ENCODE assay signal across 9 cellular contexts in genomic region chr15:66704783-66705113, GRCh38. TPM values are rescaled to one million over a fixed set of nuclear protein-coding genes. Genes with fewer than 3 reads are reported as not detected.
DNase-seq lines count a peak whose midpoint lies in the region; ATAC-seq and TF ChIP-seq lines count a peak whose summit lies in the region.
"Had no signal": no experiment of that assay in that cellular context is flagged by ENCODE, and none has a peak within 500 bp of the region (broad histone marks: within the 10 kb centered on the region; RNA-seq: fewer than 3 reads in every experiment).

No MANE protein-coding gene starts in this region.

- H3K4me1 ChIP-seq in right lobe of liver: peaks cover 0 to 16% (median 2%) of the 10 kb centered on the region in 4 donors
- peaks cover 62% of the 10 kb centered on the region for H3K4me1 ChIP-seq in suprapubic skin

- H3K36me3 Mint-ChIP-seq in activated CD4-positive, alpha-beta T cell treated with anti-CD3 and anti-CD28 coated beads, Interleukin-2, amount 10 ng/mL, durations not matched to agents 7 days and 5 days (ENCODE audit: low read depth): no peaks in the 10 kb centered on the region
- H3K36me3 Mint-ChIP-seq in activated T-helper 1 cell treated with anti-CD3 and anti-CD28 coated beads, Interleukin-12 subunit alpha, Interleukin-12 subunit beta, Interleukin-2, Interleukin-4 antibody, amounts not matched to agents 30 ng/mL and 10 ng/mL and 1 ng/mL, durations not matched to agents 14 hours and 24 hours and 36 hours (ENCODE audit: low read depth): no peaks in the 10 kb centered on the region

- no peak for TF ChIP-seq EP300 in suprapubic skin (IDR thresholded peaks at IDR 0.05)

- peaks cover 26% of the 10 kb centered on the region for H3K27me3 Mint-ChIP-seq in activated CD4-positive, alpha-beta T cell treated with anti-CD3 and anti-CD28 coated beads, Interleukin-2, amount 10 ng/mL, durations not matched to agents 7 days and 5 days
- H3K27me3 Mint-ChIP-seq in activated T-helper 1 cell treated with anti-CD3 and anti-CD28 coated beads, Interleukin-12 subunit alpha, Interleukin-12 subunit beta, Interleukin-2, Interleukin-4 antibody, amounts not matched to agents 30 ng/mL and 10 ng/mL and 1 ng/mL, durations not matched to agents 14 hours and 24 hours and 36 hours (ENCODE audit: insufficient read depth): peaks cover 30% of the 10 kb centered on the region

- H3K36me3 ChIP-seq in right lobe of liver: no peaks in the 10 kb centered on the region
- no peaks in the 10 kb centered on the region for H3K36me3 ChIP-seq in suprapubic skin

- 83% methylated on average over 1 of the region's 1 CpG for WGBS in right lobe of liver (ENCODE audit: insufficient coverage, low coverage, low lambda C conversion rate, missing lambda C conversion rate)
- WGBS in suprapubic skin: 55% methylated on average over 1 of the region's 1 CpG

- TF ChIP-seq CTCF in right lobe of liver (IDR thresholded peaks at IDR 0.05) (no peak), suprapubic skin (IDR thresholded peaks at IDR 0.05) (no peak)

- no peak overlapping the region for H3K27ac Mint-ChIP-seq in activated CD4-positive, alpha-beta T cell treated with anti-CD3 and anti-CD28 coated beads, Interleukin-2, amount 10 ng/mL, durations not matched to agents 7 days and 5 days
- H3K27ac Mint-ChIP-seq in activated T-helper 1 cell treated with anti-CD3 and anti-CD28 coated beads, Interleukin-12 subunit alpha, Interleukin-12 subunit beta, Interleukin-2, Interleukin-4 antibody, amounts not matched to agents 30 ng/mL and 10 ng/mL and 1 ng/mL, durations not matched to agents 14 hours and 24 hours and 36 hours: no peak overlapping the region

- CTCF ChIA-PET in activated CD4-positive, alpha-beta T cell treated with anti-CD3 and anti-CD28 coated beads, Interleukin-2, amount 10 ng/mL, durations not matched to agents 7 days and 5 days (lab: Charles Lee): interaction anchor here (0.6 to 1.3 kb wide), 4 partner anchors 8 to 177 kb away, joined by 3 to 7 read pairs (median 4); no protein-coding TSS in a partner anchor

- H3K27ac ChIP-seq in right lobe of liver (peak overlapping the region; percentile 7 to 88 (median 31)), suprapubic skin (no peak overlapping the region)

- H3K9me3 ChIP-seq in right lobe of liver (no peaks in the 10 kb centered on the region), suprapubic skin (no peaks in the 10 kb centered on the region)

- H3K27me3 ChIP-seq in right lobe of liver: no peaks in the 10 kb centered on the region
- peaks cover 16% of the 10 kb centered on the region for H3K27me3 ChIP-seq in suprapubic skin

- peak overlapping the region; percentile 4 for H3K4me3 Mint-ChIP-seq in activated CD4-positive, alpha-beta T cell treated with anti-CD3 and anti-CD28 coated beads, Interleukin-2, amount 10 ng/mL, durations not matched to agents 7 days and 5 days
- peak overlapping the region; percentile 68 for H3K4me3 Mint-ChIP-seq in activated T-helper 1 cell treated with anti-CD3 and anti-CD28 coated beads, Interleukin-12 subunit alpha, Interleukin-12 subunit beta, Interleukin-2, Interleukin-4 antibody, amounts not matched to agents 30 ng/mL and 10 ng/mL and 1 ng/mL, durations not matched to agents 14 hours and 24 hours and 36 hours

- intact Hi-C loops in activated T-helper 1 cell treated with anti-CD3 and anti-CD28 coated beads, Interleukin-12 subunit alpha, Interleukin-12 subunit beta, Interleukin-2, Interleukin-4 antibody, amounts not matched to agents 30 ng/mL and 10 ng/mL and 1 ng/mL, durations not matched to agents 14 hours and 24 hours and 36 hours (cut with micrococcal nuclease): loop anchor here (5.0 to 10.0 kb wide), 5 partner anchors 207 to 1348 kb away; partner anchors contain the start of genes DIS3L, MAP2K5, PIAS1 and SNAPC5
- intact Hi-C loops in right lobe of liver (cut with DNase I): loop anchor here (10.0 kb wide), 2 partner anchors 60 to 70 kb away; no protein-coding TSS in a partner anchor

- H3K4me3 ChIP-seq in right lobe of liver: peak overlapping the region; percentile 54 to 68 (median 54)
- peak overlapping the region; percentile 78 for H3K4me3 ChIP-seq in suprapubic skin

- POLR2A ChIA-PET in activated CD4-positive, alpha-beta T cell treated with anti-CD3 and anti-CD28 coated beads, Interleukin-2, amount 10 ng/mL, durations not matched to agents 7 days and 5 days (lab: Charles Lee): no interaction called here

- H3K9me3 Mint-ChIP-seq in activated CD4-positive, alpha-beta T cell treated with anti-CD3 and anti-CD28 coated beads, Interleukin-2, amount 10 ng/mL, durations not matched to agents 7 days and 5 days: no peaks in the 10 kb centered on the region
- no peaks in the 10 kb centered on the region for H3K9me3 Mint-ChIP-seq in activated T-helper 1 cell treated with anti-CD3 and anti-CD28 coated beads, Interleukin-12 subunit alpha, Interleukin-12 subunit beta, Interleukin-2, Interleukin-4 antibody, amounts not matched to agents 30 ng/mL and 10 ng/mL and 1 ng/mL, durations not matched to agents 14 hours and 24 hours and 36 hours

- ATAC-seq in right lobe of liver (no peak), HG03565 (IDR thresholded peaks at IDR 0.05; ENCODE audit: unreplicated experiment) (no peak)

- TF ChIP-seq POLR2A in right lobe of liver (IDR thresholded peaks at IDR 0.05) (no peak), suprapubic skin (IDR thresholded peaks at IDR 0.05) (no peak)

- no peak for DNase-seq in activated CD4-positive, alpha-beta T cell treated with anti-CD3 and anti-CD28 coated beads, Interleukin-2, amount 10 ng/mL, durations not matched to agents 7 days and 5 days
- no peak for DNase-seq in activated CD4-positive, alpha-beta T cell treated with anti-CD3 and anti-CD28 coated beads, Interleukin-2, amount 50 U/mL, for 1 hour
- no peak for DNase-seq in activated T-helper 1 cell treated with anti-CD3 and anti-CD28 coated beads, Interleukin-12 subunit alpha, Interleukin-12 subunit beta, Interleukin-2, Interleukin-4 antibody, amounts not matched to agents 30 ng/mL and 10 ng/mL and 1 ng/mL, durations not matched to agents 14 hours and 24 hours and 36 hours (ENCODE audit: low spot score)
- DNase-seq in right lobe of liver: no peak
- DNase-seq in suprapubic skin (ENCODE audit: low spot score in 2 of 2): no peak
- no peak for DNase-seq in NCI-H2171 (lab: John Stamatoyannopoulos, UW)
- DNase-seq in MV-4-11 (lab: John Stamatoyannopoulos, UW): no peak
- DNase-seq: activated CD8-positive, alpha-beta memory T cell treated with anti-CD3 and anti-CD28 coated beads, Interleukin-2, amount 50 U/mL, for 48 hours had no signal

- peaks cover 24% of the 10 kb centered on the region for H3K4me1 Mint-ChIP-seq in activated CD4-positive, alpha-beta T cell treated with anti-CD3 and anti-CD28 coated beads, Interleukin-2, amount 10 ng/mL, durations not matched to agents 7 days and 5 days
- peaks cover 16% of the 10 kb centered on the region for H3K4me1 Mint-ChIP-seq in activated T-helper 1 cell treated with anti-CD3 and anti-CD28 coated beads, Interleukin-12 subunit alpha, Interleukin-12 subunit beta, Interleukin-2, Interleukin-4 antibody, amounts not matched to agents 30 ng/mL and 10 ng/mL and 1 ng/mL, durations not matched to agents 14 hours and 24 hours and 36 hours (ENCODE audit: low read depth)

RNA-seq across cellular contexts. Expression of gene SMAD6, which starts 2.7 kb away (rescaled TPM):
- total RNA-seq in activated CD4-positive, alpha-beta T cell treated with anti-CD3 and anti-CD28 coated beads, Interleukin-2, amount 10 ng/mL, durations not matched to agents 7 days and 5 days: under 1 TPM; 0.40 TPM
- 0.34 and 0.83 TPM in 2 replicates for total RNA-seq in activated T-helper 1 cell treated with anti-CD3 and anti-CD28 coated beads, Interleukin-12 subunit alpha, Interleukin-12 subunit beta, Interleukin-2, Interleukin-4 antibody, amounts not matched to agents 30 ng/mL and 10 ng/mL and 1 ng/mL, durations not matched to agents 14 hours and 24 hours and 36 hours
- 10 to 100 TPM; 10.5 to 17.2 (median 12.3) TPM for total RNA-seq in right lobe of liver
- 1 to 10 TPM; 2.9 to 7.0 (median 6.9) TPM for total RNA-seq in suprapubic skin
